Comparison of ENCODE assay signal across 8 cellular contexts in genomic region chr22:21569076-21569427, GRCh38. TPM values are rescaled to one million over a fixed set of nuclear protein-coding genes. Genes with fewer than 3 reads are reported as not detected.
DNase-seq lines count a peak whose midpoint lies in the region; ATAC-seq, FAIRE-seq and TF ChIP-seq lines count a peak whose summit lies in the region.
"Not testable (repeated sequence)": the region's sequence is repeated elsewhere in the genome, so short reads cannot be mapped to it uniquely, and the experiment has no call there.

No MANE protein-coding gene starts in this region.

- intact Hi-C loops in ascending aorta (cut with DNase I): loop anchor here (2.0 kb wide), 1 partner anchor 60 kb away; no protein-coding TSS in a partner anchor
- intact Hi-C loops in kidney (cut with DNase I); stomach (cut with DNase I; ENCODE audit: low total_unique reads): not testable (repeated sequence)

- peaks cover 35% of the 10 kb centered on the region for H3K4me1 Mint-ChIP-seq in T-helper 17 cell
- peaks cover 36% of the 10 kb centered on the region for H3K4me1 Mint-ChIP-seq in neural progenitor cell

- H4K20me1 ChIP-seq in BLaER1 treated with 17β-estradiol and CSF1 and Interleukin-3, amounts not matched to agents 10 nM and 100 nM: peaks cover 57 to 64% (median 58%) of the 10 kb centered on the region in 11 experiments
- peaks cover 60% of the 10 kb centered on the region for H4K20me1 ChIP-seq in neural progenitor cell (ENCODE audit: low read depth)

- peak overlapping the region; percentile 96 to 100 (median 100) for H3K9ac ChIP-seq in BLaER1 treated with 17β-estradiol and CSF1 and Interleukin-3, amounts not matched to agents 10 nM and 100 nM
- H3K9ac ChIP-seq in HUES64 (ENCODE audit: low read depth, low read length): peak overlapping the region; percentile 97; the same call in 1 of the 2 replicates
- H3K9ac ChIP-seq in kidney (ENCODE audit: low read length in 2 of 2): peak overlapping the region in 1 of 2 donors; percentile 96
- peak overlapping the region; percentile 99 for H3K9ac ChIP-seq in neural progenitor cell

- peak overlapping the region; percentile 77 to 98 (median 94) for H3K4me3 ChIP-seq in BLaER1 treated with 17β-estradiol and CSF1 and Interleukin-3, amounts not matched to agents 10 nM and 100 nM
- H3K4me3 ChIP-seq in HUES64 (ENCODE audit: low read length): peak overlapping the region; percentile 95
- H3K4me3 ChIP-seq in ascending aorta: peak overlapping the region; percentile 79 to 86
- peak overlapping the region; percentile 83 to 89 for H3K4me3 ChIP-seq in kidney (ENCODE audit: low read length in 2 of 2)
- H3K4me3 ChIP-seq in neural progenitor cell: peak overlapping the region; percentile 98
- H3K4me3 ChIP-seq in stomach: peak overlapping the region; percentile 87 to 97 (median 95)

- H3K36me3 ChIP-seq in BLaER1 treated with 17β-estradiol and CSF1 and Interleukin-3, amounts not matched to agents 10 nM and 100 nM: peaks cover 9 to 37% (median 27%) of the 10 kb centered on the region in 11 experiments
- H3K36me3 ChIP-seq in HUES64 (ENCODE audit: insufficient read depth, low read length); ascending aorta; kidney (ENCODE audit: control insufficient read depth in 1 of 2, insufficient read depth in 2 of 2, low read length in 2 of 2); neural progenitor cell; stomach: not testable (repeated sequence)

- not testable (repeated sequence) for TF ChIP-seq CTCF in ascending aorta (IDR thresholded peaks at IDR 0.05); kidney (IDR thresholded peaks at IDR 0.05; ENCODE audit: borderline replicate concordance, extremely low read depth, insufficient read depth); neural progenitor cell (IDR thresholded peaks at IDR 0.05); stomach (IDR thresholded peaks at IDR 0.05)

- H2AFZ ChIP-seq in neural progenitor cell (replicated peaks): not testable (repeated sequence)

- FAIRE-seq in kidney (lab: Jason Lieb, UNC): not testable (repeated sequence)

- peak overlapping the region; percentile 90 for H3K4me3 Mint-ChIP-seq in T-helper 17 cell
- peak overlapping the region; percentile 97 for H3K4me3 Mint-ChIP-seq in neural progenitor cell

- H3K9me3 ChIP-seq in BLaER1 treated with 17β-estradiol and CSF1 and Interleukin-3, amounts not matched to agents 10 nM and 100 nM (replicated peaks in 1 of 11); HUES64 (ENCODE audit: insufficient read depth, low read depth, low read length); T-helper 17 cell (ENCODE audit: control insufficient read depth, low read length, poor library complexity, severe bottlenecking); ascending aorta; kidney (ENCODE audit: control insufficient read depth in 1 of 2, low read length in 2 of 2); neural progenitor cell (ENCODE audit: low read depth); stomach: not testable (repeated sequence)

- not testable (repeated sequence) for H3K36me3 Mint-ChIP-seq in T-helper 17 cell (ENCODE audit: low read depth); neural progenitor cell

- H3K27me3 Mint-ChIP-seq in T-helper 17 cell; neural progenitor cell (ENCODE audit: insufficient read depth, low read depth): not testable (repeated sequence)

- H3K27ac ChIP-seq in BLaER1 treated with 17β-estradiol and CSF1 and Interleukin-3, amounts not matched to agents 10 nM and 100 nM: peak overlapping the region; percentile 97 to 100 (median 99); a peak in 21 of 22 replicates
- H3K27ac ChIP-seq in HUES64 (ENCODE audit: low read depth, low read length); ascending aorta; kidney (ENCODE audit: low read depth in 2 of 2, low read length in 2 of 2); neural progenitor cell: not testable (repeated sequence)
- H3K27ac ChIP-seq in epithelial cell of prostate (peak overlapping the region; percentile 78), stomach (peak overlapping the region in 3 of 5 donors; percentile 94 to 96 (median 95))

- ATAC-seq in T-helper 17 cell: not testable (repeated sequence)

- H3F3A ChIP-seq in neural progenitor cell (ENCODE audit: low read depth): peaks cover 24% of the 10 kb centered on the region

- H3K4me1 ChIP-seq in BLaER1 treated with 17β-estradiol and CSF1 and Interleukin-3, amounts not matched to agents 10 nM and 100 nM: peaks cover 51 to 55% (median 53%) of the 10 kb centered on the region in 10 experiments
- H3K4me1 ChIP-seq in HUES64 (ENCODE audit: insufficient read depth, low read length): peaks cover 21% of the 10 kb centered on the region
- peaks cover 4 to 24% of the 10 kb centered on the region in 2 donors for H3K4me1 ChIP-seq in ascending aorta
- peaks cover 27 to 44% of the 10 kb centered on the region in 2 donors for H3K4me1 ChIP-seq in kidney (ENCODE audit: control insufficient read depth in 1 of 2, insufficient read depth in 1 of 2, low read depth in 1 of 2, low read length in 2 of 2)
- peaks cover 25% of the 10 kb centered on the region for H3K4me1 ChIP-seq in neural progenitor cell
- peaks cover 50 to 62% (median 56%) of the 10 kb centered on the region in 4 donors for H3K4me1 ChIP-seq in stomach

- H3K27ac Mint-ChIP-seq in T-helper 17 cell: peak overlapping the region; percentile 94
- H3K27ac Mint-ChIP-seq in neural progenitor cell: not testable (repeated sequence)

- not testable (repeated sequence) for TF ChIP-seq EP300 in stomach (IDR thresholded peaks at IDR 0.05)

- not testable (repeated sequence) for TF ChIP-seq POLR2A in stomach (IDR thresholded peaks at IDR 0.05)

- DNase-seq in T-helper 17 cell; ascending aorta (ENCODE audit: low spot score in 2 of 2); epithelial cell of prostate (ENCODE audit: low read depth, low spot score); kidney; neural progenitor cell (ENCODE audit: low spot score); stomach: not testable (repeated sequence)

- H3K79me2 ChIP-seq in neural progenitor cell (ENCODE audit: low read depth): peaks cover 65% of the 10 kb centered on the region

- H3K27me3 ChIP-seq in BLaER1 treated with 17β-estradiol and CSF1 and Interleukin-3, amounts not matched to agents 10 nM and 100 nM; HUES64 (ENCODE audit: insufficient read depth, low read length); ascending aorta; neural progenitor cell; stomach: not testable (repeated sequence)

- WGBS in HUES64: 57% methylated on average over 12 of the region's 12 CpGs
- WGBS in stomach, 5 donors: 21 to 42% (median 28%) methylated on average over 12 of the region's 12 CpGs

- not testable (repeated sequence) for H3K9me3 Mint-ChIP-seq in neural progenitor cell

- peak overlapping the region; percentile 83 to 100 (median 96) for H3K4me2 ChIP-seq in BLaER1 treated with 17β-estradiol and CSF1 and Interleukin-3, amounts not matched to agents 10 nM and 100 nM
- peak overlapping the region; percentile 99 for H3K4me2 ChIP-seq in neural progenitor cell

RNA-seq across cellular contexts. Expression of gene UBE2L3, which starts 1.5 kb away (rescaled TPM):
- 94.8 TPM for polyA plus RNA-seq in HUES64 (2013, experiment 1 of 2)
- polyA plus RNA-seq in HUES64 (2013, experiment 2 of 2): 97.9 TPM
- 10 to 100 TPM; 25.7 to 30.4 TPM for total RNA-seq in T-helper 17 cell
- total RNA-seq in ascending aorta: 22.0 TPM
- total RNA-seq in kidney: 45.8 TPM
- 70.0 TPM for polyA plus RNA-seq in kidney (ENCODE audit: insufficient read depth, low read depth, low replicate concordance)
- 51.9 and 61.2 TPM in 2 replicates for total RNA-seq in neural progenitor cell (ENCODE audit: low replicate concordance)
- total RNA-seq in stomach: 10 to 100 TPM; 23.1 to 94.2 (median 42.0) TPM
- 10 to 100 TPM; 46.1 to 58.0 (median 55.2) TPM for polyA plus RNA-seq in stomach

RNA-seq across cellular contexts. Expression of gene RIMBP3C, which starts 17.8 kb away (rescaled TPM):
- polyA plus RNA-seq in HUES64 (2013, experiment 1 of 2): 0.10 TPM
- polyA plus RNA-seq in HUES64 (2013, experiment 2 of 2): not detected
- total RNA-seq in T-helper 17 cell: 1 to 10 TPM in 1 of 2 donors, under 1 TPM in 1; 0.34 to 1.2 TPM
- total RNA-seq in ascending aorta: not detected
- total RNA-seq in kidney: 0.22 TPM
- not detected for polyA plus RNA-seq in kidney (ENCODE audit: insufficient read depth, low read depth, low replicate concordance)
- 0.81 and 1.2 TPM in 2 replicates for total RNA-seq in neural progenitor cell (ENCODE audit: low replicate concordance)
- under 1 TPM in 2 of 5 donors, not detected in 3; under 0.01 to 0.18 TPM for total RNA-seq in stomach
- not detected for polyA plus RNA-seq in stomach
